In genomic region chr7:134988161-134988560, GRCh38 we compare ENCODE assay signal across 2 cellular contexts.
A peak's percentile ranks its signal among the peaks of the same experiment; 100 is the strongest.
TF ChIP-seq lines count a peak whose summit lies in the region.

No MANE protein-coding gene starts in this region.

TF ChIP-seq in HEK293, 187 proteins besides CTCF, POLR2A, EP300 and RAD21:
- TF ChIP-seq ZBTB8A (tag by site-specific recombination; IDR thresholded peaks at IDR 0.05) (no peak), ATF2 (tag by site-specific recombination; IDR thresholded peaks at IDR 0.05; ENCODE audit: low read depth) (0 out of 2 replicates have a peak, but pooled peaks have one; percentile 38), SALL2 (tag by site-specific recombination; IDR thresholded peaks at IDR 0.05; ENCODE audit: borderline replicate concordance) (no peak), ZNF660 (tag by site-specific recombination; IDR thresholded peaks at IDR 0.05) (0 out of 2 replicates have a peak, but pooled peaks have one; percentile 66), ZNF174 (tag by site-specific recombination; IDR thresholded peaks at IDR 0.05) (no peak), ZNF629 (tag by site-specific recombination; IDR thresholded peaks at IDR 0.05) (peak; percentile 89), ZBTB21 (tag by site-specific recombination; IDR thresholded peaks at IDR 0.05) (peak; percentile 51; the same call in 1 of the 2 replicates)

TF ChIP-seq in GM12878, 131 proteins besides CTCF, POLR2A, EP300 and RAD21 (continued from another document):
- TF ChIP-seq ZBTB11 (CRISPR knock-in tag; IDR thresholded peaks at IDR 0.05) (no peak), GABPA (IDR thresholded peaks at IDR 0.05; ENCODE audit: low read depth) (no peak), ATF7 (IDR thresholded peaks at IDR 0.05; ENCODE audit: low read depth) (peak; percentile 26; the same call in 1 of the 2 replicates)
